10 cellular contexts compared by ENCODE assay signal in genomic region chr12:68483592-68484373, GRCh38.
DNase-seq lines count a peak whose midpoint lies in the region; ATAC-seq and TF ChIP-seq lines count a peak whose summit lies in the region.
"Had no signal": no experiment of that assay in that cellular context is flagged by ENCODE, and none has a peak within 500 bp of the region (broad histone marks: within the 10 kb centered on the region; RNA-seq: fewer than 3 reads in every experiment).

No MANE protein-coding gene starts in this region.

- POLR2A ChIA-PET in HCT116 (lab: Charles Lee): no interaction called here
- POLR2A ChIA-PET in activated CD4-positive, alpha-beta memory T cell treated with anti-CD3 and anti-CD28 coated beads, Interleukin-2, amount 10 ng/mL, durations not matched to agents 7 days and 5 days (lab: Charles Lee): interaction anchor here (2.8 to 11.3 kb wide), 5 partner anchors 14 to 127 kb away, joined by 13 to 155 read pairs (median 58); partner anchors contain the start of gene RAP1B

- ATAC-seq in HCT116 (no peak), sciatic nerve (no peak), HG03457 (IDR thresholded peaks at IDR 0.05; ENCODE audit: unreplicated experiment) (no peak), GM18511 (IDR thresholded peaks at IDR 0.05; ENCODE audit: unreplicated experiment) (no peak)

- TF ChIP-seq CTCF in HCT116 (IDR thresholded peaks at IDR 0.05 in 2 of 3, conservative IDR thresholded peaks at IDR 0.05 in 1 of 3; ENCODE audit: borderline replicate concordance in 1 of 3, insufficient read depth in 1 of 3, low read depth in 2 of 3, low read length in 2 of 3) (no peak), fibroblast of the aortic adventitia (IDR thresholded peaks at IDR 0.05; ENCODE audit: insufficient read depth, low read length) (no peak)

- peaks cover 31% of the 10 kb centered on the region for H3K36me3 Mint-ChIP-seq in activated CD4-positive, alpha-beta memory T cell treated with anti-CD3 and anti-CD28 coated beads, Interleukin-2, amount 10 ng/mL, durations not matched to agents 7 days and 5 days (ENCODE audit: low read depth)

- no peak for TF ChIP-seq POLR2A in HCT116 (IDR thresholded peaks at IDR 0.05; ENCODE audit: borderline replicate concordance, extremely low read depth, insufficient read depth, insufficient read length)

- no peak for TF ChIP-seq RAD21 in HCT116 (IDR thresholded peaks at IDR 0.05; ENCODE audit: low read depth)

- H3K27ac ChIP-seq in BLaER1 (no peak overlapping the region), HCT116 (ENCODE audit: low read depth, low read length) (no peak overlapping the region)

- BruUV-seq in HCT116 (replicated peaks; lab: Mats Ljungman, UMichigan): no TSS peak

- H3K9me3 Mint-ChIP-seq in activated CD4-positive, alpha-beta memory T cell treated with anti-CD3 and anti-CD28 coated beads, Interleukin-2, amount 10 ng/mL, durations not matched to agents 7 days and 5 days: peaks cover 17% of the 10 kb centered on the region

- H3K79me2 ChIP-seq in HCT116 (ENCODE audit: insufficient read depth, low read length): no peaks in the 10 kb centered on the region

- no peaks in the 10 kb centered on the region for H3K27me3 ChIP-seq in BLaER1
- H3K27me3 ChIP-seq in HCT116 (ENCODE audit: insufficient read depth, low read length): no peaks in the 10 kb centered on the region

- H4K20me1 ChIP-seq in BLaER1 (no peaks in the 10 kb centered on the region), HCT116 (ENCODE audit: insufficient read depth) (no peaks in the 10 kb centered on the region)

- no peaks in the 10 kb centered on the region for H3K9me2 ChIP-seq in HCT116 (ENCODE audit: insufficient read depth)

- no peaks in the 10 kb centered on the region for H3K36me3 ChIP-seq in BLaER1
- no peaks in the 10 kb centered on the region for H3K36me3 ChIP-seq in HCT116 (ENCODE audit: control insufficient read depth in 1 of 2, insufficient read depth in 2 of 2, low read length in 2 of 2)

- H3K4me1 Mint-ChIP-seq in activated CD4-positive, alpha-beta memory T cell treated with anti-CD3 and anti-CD28 coated beads, Interleukin-2, amount 10 ng/mL, durations not matched to agents 7 days and 5 days: peaks cover 61% of the 10 kb centered on the region

- H3K9me3 ChIP-seq in BLaER1 (peaks cover 17% of the 10 kb centered on the region), HCT116 (ENCODE audit: control insufficient read depth in 1 of 2, insufficient read depth in 1 of 2, low read depth in 1 of 2, low read length in 2 of 2) (no peaks in the 10 kb centered on the region)

- H2AFZ ChIP-seq in HCT116 (ENCODE audit: low read depth, low read length, poor library complexity, severe bottlenecking): peak overlapping the region; percentile 12

- DNase-seq in HCT116 (ENCODE audit: low read depth, low spot score): no peak
- DNase-seq in activated CD4-positive, alpha-beta memory T cell treated with anti-CD3 and anti-CD28 coated beads, Interleukin-2, amount 10 ng/mL, durations not matched to agents 7 days and 5 days: no peak
- peak; percentile 35 for DNase-seq in fibroblast of the aortic adventitia (ENCODE audit: low read depth)
- no peak for DNase-seq in UCSD-AML1 (lab: John Stamatoyannopoulos, UW; ENCODE audit: unreplicated experiment)
- no peak for DNase-seq in sciatic nerve (ENCODE audit: low spot score)
- DNase-seq: Caco-2, RPMI8226 had no signal

- H3K27me3 Mint-ChIP-seq in activated CD4-positive, alpha-beta memory T cell treated with anti-CD3 and anti-CD28 coated beads, Interleukin-2, amount 10 ng/mL, durations not matched to agents 7 days and 5 days: no peaks in the 10 kb centered on the region

- intact Hi-C loops in HCT116 (cut with micrococcal nuclease) (no loop called here), sciatic nerve (cut with DNase I) (no loop called here)

- RAD21 ChIA-PET in HCT116 (lab: Charles Lee; ENCODE audit: low non-redundant PET in 1 of 2, low total read pairs in 2 of 2, uncharacterized antibody in 2 of 2, unreplicated experiment in 2 of 2): no interaction called here

- peaks cover 50% of the 10 kb centered on the region for H3K4me1 ChIP-seq in BLaER1
- H3K4me1 ChIP-seq in HCT116 (ENCODE audit: control insufficient read depth in 1 of 2, insufficient read depth in 2 of 2, low read length in 2 of 2): no peaks in the 10 kb centered on the region
- H3K4me1 ChIP-seq: Caco-2 had no signal

- H3K4me2 ChIP-seq in BLaER1 (peak overlapping the region; percentile 56), HCT116 (ENCODE audit: low read length) (no peak overlapping the region)

- no peak overlapping the region for H3K4me3 ChIP-seq in BLaER1
- H3K4me3 ChIP-seq in HCT116 (replicated peaks in 1 of 2; ENCODE audit: low read depth in 1 of 2, low read length in 2 of 2): no peak overlapping the region
- H3K4me3 ChIP-seq in fibroblast of the aortic adventitia (ENCODE audit: low read depth, low read length): no peak overlapping the region

- peak overlapping the region; percentile 90 for H3K27ac Mint-ChIP-seq in activated CD4-positive, alpha-beta memory T cell treated with anti-CD3 and anti-CD28 coated beads, Interleukin-2, amount 10 ng/mL, durations not matched to agents 7 days and 5 days

- CTCF ChIA-PET in HCT116 (lab: Charles Lee): no interaction called here
- CTCF ChIA-PET in activated CD4-positive, alpha-beta memory T cell treated with anti-CD3 and anti-CD28 coated beads, Interleukin-2, amount 10 ng/mL, durations not matched to agents 7 days and 5 days (lab: Charles Lee): interaction anchor here (0.6 to 2.4 kb wide), 2 partner anchors 81 to 124 kb away, joined by 3 to 7 read pairs; no protein-coding TSS in a partner anchor

- H3K4me3 Mint-ChIP-seq in activated CD4-positive, alpha-beta memory T cell treated with anti-CD3 and anti-CD28 coated beads, Interleukin-2, amount 10 ng/mL, durations not matched to agents 7 days and 5 days: peak overlapping the region; percentile 32

- H3K9ac ChIP-seq in BLaER1 (no peak overlapping the region), HCT116 (ENCODE audit: low read length) (no peak overlapping the region)

TF ChIP-seq in HCT116, 20 proteins besides CTCF, POLR2A, EP300 and RAD21:
- no peak for TF ChIP-seq ZNF274 (IDR thresholded peaks at IDR 0.05; ENCODE audit: low read depth, low read length)
- TF ChIP-seq CEBPB (IDR thresholded peaks at IDR 0.05; ENCODE audit: low read depth): no peak
- no peak for TF ChIP-seq YY1 (IDR thresholded peaks at IDR 0.05; ENCODE audit: extremely low read depth, insufficient replicate concordance, low read depth, low read length)
- no peak for TF ChIP-seq FOSL1 (IDR thresholded peaks at IDR 0.05; ENCODE audit: low read depth)
- no peak for TF ChIP-seq ZBTB33 (IDR thresholded peaks at IDR 0.05; ENCODE audit: extremely low read depth, insufficient replicate concordance, low read length)
- TF ChIP-seq, protein P1, sequence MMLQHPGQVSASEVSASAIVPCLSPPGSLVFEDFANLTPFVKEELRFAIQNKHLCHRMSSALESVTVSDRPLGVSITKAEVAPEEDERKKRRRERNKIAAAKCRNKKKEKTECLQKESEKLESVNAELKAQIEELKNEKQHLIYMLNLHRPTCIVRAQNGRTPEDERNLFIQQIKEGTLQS (IDR thresholded peaks at IDR 0.05): no peak
